31 cellular contexts compared by ENCODE assay signal in genomic region chr15:36885709-36886108, GRCh38.
DNase-seq lines count a peak whose midpoint lies in the region; ATAC-seq, FAIRE-seq and TF ChIP-seq lines count a peak whose summit lies in the region.
"Had no signal": no experiment of that assay in that cellular context is flagged by ENCODE, and none has a peak within 500 bp of the region (broad histone marks: within the 10 kb centered on the region; RNA-seq: fewer than 3 reads in every experiment).

No MANE protein-coding gene starts in this region.

- H3K36me3 Mint-ChIP-seq in astrocyte (ENCODE audit: low read depth, unreplicated experiment) (peaks cover 4% of the 10 kb centered on the region), neural crest cell (ENCODE audit: low read depth) (peaks cover 2% of the 10 kb centered on the region), natural killer cell (peaks cover 30% of the 10 kb centered on the region)

- TF ChIP-seq CTCF in astrocyte (IDR thresholded peaks at IDR 0.05; ENCODE audit: insufficient read depth, low read depth, low read length) (no peak), hepatocyte (IDR thresholded peaks at IDR 0.05; ENCODE audit: poor library complexity) (no peak), neural crest cell (conservative IDR thresholded peaks at IDR 0.05) (no peak), transverse colon (IDR thresholded peaks at IDR 0.05) (no peak), natural killer cell (IDR thresholded peaks at IDR 0.05) (no peak), suprapubic skin (IDR thresholded peaks at IDR 0.05) (no peak)

- ATAC-seq in natural killer cell = no peak
- ATAC-seq: activated T-cell treated with anti-CD3 and anti-CD28 coated beads, Interleukin-2, amount 50 U/mL, for 72 hours; heart left ventricle; left ventricle myocardium superior; natural killer cell treated with Interleukin-12 subunit alpha and Interleukin-12 subunit beta and Interleukin-15 and Interleukin-18, amount 100 ng/mL, for 72 hours had no signal

- H3K27ac Mint-ChIP-seq in astrocyte (ENCODE audit: unreplicated experiment) = no peak overlapping the region
- peak overlapping the region; percentile 94 for H3K27ac Mint-ChIP-seq in neural crest cell (ENCODE audit: unreplicated experiment)
- H3K27ac Mint-ChIP-seq in natural killer cell = no peak overlapping the region
- H3K27ac Mint-ChIP-seq: activated T-cell treated with anti-CD3 and anti-CD28 coated beads, Interleukin-2, amount 50 U/mL, for 72 hours; natural killer cell treated with Interleukin-12 subunit alpha and Interleukin-12 subunit beta and Interleukin-15 and Interleukin-18, amount 100 ng/mL, for 72 hours had no signal

- H3K27me3 Mint-ChIP-seq in astrocyte (ENCODE audit: low read depth, unreplicated experiment) (peaks cover 91% of the 10 kb centered on the region), neural crest cell (ENCODE audit: low read depth) (peaks cover 98% of the 10 kb centered on the region), natural killer cell (ENCODE audit: low read depth in 2 of 2) (peaks cover 79 to 90% of the 10 kb centered on the region in 2 donors)

- H3K9me3 ChIP-seq in astrocyte (ENCODE audit: insufficient read depth, low read depth, low read length) = no peaks in the 10 kb centered on the region
- no peaks in the 10 kb centered on the region for H3K9me3 ChIP-seq in hepatocyte (ENCODE audit: low read depth)
- H3K9me3 ChIP-seq in transverse colon = no peaks in the 10 kb centered on the region
- H3K9me3 ChIP-seq in suprapubic skin = no peaks in the 10 kb centered on the region
- H3K9me3 ChIP-seq: adrenal gland, breast epithelium, heart left ventricle, SJSA1 had no signal

- DNase-seq in astrocyte (ENCODE audit: low read depth) (no peak), hepatocyte (ENCODE audit: low spot score) (no peak), neural crest cell (ENCODE audit: low read depth, low spot score) (no peak), transverse colon (no peak), iPS-NIHi11 (ENCODE audit: low spot score) (no peak), natural killer cell (no peak), suprapubic skin (ENCODE audit: low spot score in 2 of 2) (no peak)
- DNase-seq: activated CD4-positive, alpha-beta T cell treated with anti-CD3 and anti-CD28 coated beads, Interleukin-2, amount 50 U/mL, for 4 hours; activated naive CD4-positive, alpha-beta T cell treated with Interleukin-2 at 50 U/mL for 16 hours; activated T-cell treated with anti-CD3 and anti-CD28 coated beads, Interleukin-2, amount 50 U/mL, for 72 hours; adrenal gland; COR-L47; DMS53; effector CD8-positive, alpha-beta T cell; H9; heart left ventricle; left ventricle myocardium superior; NCI-H1417 treated with DMSO at 0.1 percent for 48 hours; NCI-H2081; NCI-H2227 treated with DMSO at 0.1 percent for 48 hours; NCI-H526 treated with DMSO at 0.1 percent for 48 hours; stimulated activated CD4-positive, alpha-beta T cell treated with anti-CD3 and anti-CD28 coated beads, Interleukin-15, amount 100 ng/mL, for 24 hours; stimulated activated naive CD4-positive, alpha-beta T cell treated with Interleukin-2 at 50 U/mL for 16 hours; T-helper 1 cell; tibial artery had no signal

- H3K36me3 ChIP-seq in astrocyte (ENCODE audit: insufficient read depth, low read length) (no peaks in the 10 kb centered on the region), hepatocyte (replicated peaks; ENCODE audit: insufficient read depth, low read depth) (no peaks in the 10 kb centered on the region), transverse colon (no peaks in the 10 kb centered on the region), suprapubic skin (no peaks in the 10 kb centered on the region)
- H3K36me3 ChIP-seq: adrenal gland; BLaER1 treated with 17β-estradiol and CSF1 and Interleukin-3, amounts not matched to agents 10 nM and 100 nM; breast epithelium; SJSA1; tibial artery had no signal

- FAIRE-seq in astrocyte (lab: Jason Lieb, UNC) = no peak
- FAIRE-seq: colon had no signal

- in situ Hi-C loops in transverse colon (cut with MboI; ENCODE audit: low pct_ligation_motif_present in 1 of 4, low pct_unique_long_range_greater_than_20kb in 1 of 4, low sequenced_read_pairs in 3 of 4) = loop anchor here (10.0 to 25.0 kb wide), 3 partner anchors 219 to 1002 kb away; partner anchors contain the start of gene MEIS2 (in 4 of the 4)

- H3K79me2 ChIP-seq in astrocyte (ENCODE audit: insufficient read depth, low read length) (no peaks in the 10 kb centered on the region), hepatocyte (no peaks in the 10 kb centered on the region)

- no peak overlapping the region for H2AFZ ChIP-seq in astrocyte (ENCODE audit: low read depth, low read length)
- H2AFZ ChIP-seq in hepatocyte = no peak overlapping the region

- H3K9me3 Mint-ChIP-seq in astrocyte (ENCODE audit: unreplicated experiment) (peaks cover 5% of the 10 kb centered on the region), neural crest cell (no peaks in the 10 kb centered on the region), natural killer cell (peaks cover 0 to 2% of the 10 kb centered on the region in 2 donors)

- H3K4me1 Mint-ChIP-seq in astrocyte (ENCODE audit: low read depth, unreplicated experiment) (peaks cover 8% of the 10 kb centered on the region), neural crest cell (peaks cover 66% of the 10 kb centered on the region), natural killer cell (peaks cover 0 to 7% of the 10 kb centered on the region in 2 donors)

- TF ChIP-seq POLR2A in transverse colon (IDR thresholded peaks at IDR 0.05) (no peak), suprapubic skin (IDR thresholded peaks at IDR 0.05) (no peak)

- intact Hi-C loops in transverse colon (cut with DNase I; ENCODE audit: low total_unique reads) (loop anchor here (5.0 kb wide), 1 partner anchor 212 kb away; no protein-coding TSS in a partner anchor), natural killer cell (cut with micrococcal nuclease) (loop anchor here (10.0 kb wide), 1 partner anchor 219 kb away; the partner anchor contains the start of gene MEIS2)

- no peak overlapping the region for H3K4me3 Mint-ChIP-seq in astrocyte (ENCODE audit: unreplicated experiment)
- peak overlapping the region; percentile 93 for H3K4me3 Mint-ChIP-seq in neural crest cell
- H3K4me3 Mint-ChIP-seq in natural killer cell = no peak overlapping the region
- H3K4me3 Mint-ChIP-seq: activated T-cell treated with anti-CD3 and anti-CD28 coated beads, Interleukin-2, amount 50 U/mL, for 72 hours; natural killer cell treated with Interleukin-12 subunit alpha and Interleukin-12 subunit beta and Interleukin-15 and Interleukin-18, amount 100 ng/mL, for 72 hours had no signal

- peaks cover 4% of the 10 kb centered on the region for H4K20me1 ChIP-seq in astrocyte (ENCODE audit: insufficient read depth, low read length)
- no peaks in the 10 kb centered on the region for H4K20me1 ChIP-seq in hepatocyte (ENCODE audit: insufficient read depth, poor library complexity, severe bottlenecking)
- H4K20me1 ChIP-seq: BLaER1 treated with 17β-estradiol and CSF1 and Interleukin-3, amounts not matched to agents 10 nM and 100 nM had no signal

- no peak overlapping the region for H3K4me3 ChIP-seq in astrocyte (ENCODE audit: insufficient read depth, low read depth, low read length)
- no peak overlapping the region for H3K4me3 ChIP-seq in hepatocyte
- no peak overlapping the region for H3K4me3 ChIP-seq in transverse colon
- no peak overlapping the region for H3K4me3 ChIP-seq in suprapubic skin
- H3K4me3 ChIP-seq: adrenal gland; BLaER1 treated with 17β-estradiol and CSF1 and Interleukin-3, amounts not matched to agents 10 nM and 100 nM; breast epithelium; heart left ventricle; SJSA1; tibial artery had no signal

- H3K27ac ChIP-seq in astrocyte (ENCODE audit: low read depth, low read length) = no peak overlapping the region
- H3K27ac ChIP-seq in hepatocyte = peak overlapping the region; percentile 19
- H3K27ac ChIP-seq in transverse colon = peak overlapping the region; percentile 42 to 83 (median 71)
- H3K27ac ChIP-seq in suprapubic skin = no peak overlapping the region
- H3K27ac ChIP-seq: adrenal gland; BLaER1 treated with 17β-estradiol and CSF1 and Interleukin-3, amounts not matched to agents 10 nM and 100 nM; breast epithelium; KMS-11; SJSA1; tibial artery had no signal

- H3K4me2 ChIP-seq in astrocyte (ENCODE audit: low read length) = peak overlapping the region; percentile 89
- H3K4me2 ChIP-seq in hepatocyte = no peak overlapping the region
- H3K4me2 ChIP-seq: BLaER1 treated with 17β-estradiol and CSF1 and Interleukin-3, amounts not matched to agents 10 nM and 100 nM; KMS-11 had no signal

- peaks cover 22% of the 10 kb centered on the region for H3K4me1 ChIP-seq in astrocyte (ENCODE audit: insufficient read depth, low read length)
- H3K4me1 ChIP-seq in hepatocyte (ENCODE audit: insufficient read depth) = no peaks in the 10 kb centered on the region
- H3K4me1 ChIP-seq in transverse colon = peaks cover 0 to 10% (median 2%) of the 10 kb centered on the region in 4 donors
- peaks cover 39% of the 10 kb centered on the region for H3K4me1 ChIP-seq in suprapubic skin
- H3K4me1 ChIP-seq: BLaER1 treated with 17β-estradiol and CSF1 and Interleukin-3, amounts not matched to agents 10 nM and 100 nM; SJSA1 had no signal

- WGBS in hepatocyte (ENCODE audit: low lambda C conversion rate, missing lambda C conversion rate) = 33% methylated on average over 2 of the region's 2 CpGs
- WGBS in transverse colon (ENCODE audit: low coverage in 1 of 2), 2 donors = 24 to 50% methylated on average over 1 to 2 of the region's 2 CpGs
- 72% methylated on average over 2 of the region's 2 CpGs for WGBS in suprapubic skin

- H3K9me2 ChIP-seq in hepatocyte (replicated peaks; ENCODE audit: insufficient read depth) = no peaks in the 10 kb centered on the region

- peaks cover 74% of the 10 kb centered on the region for H3K27me3 ChIP-seq in astrocyte (ENCODE audit: insufficient read depth, low read length)
- H3K27me3 ChIP-seq in hepatocyte = peaks cover 86% of the 10 kb centered on the region
- peaks cover 99% of the 10 kb centered on the region for H3K27me3 ChIP-seq in transverse colon
- H3K27me3 ChIP-seq in suprapubic skin = peaks cover 73% of the 10 kb centered on the region

- no peak overlapping the region for H3K9ac ChIP-seq in astrocyte (ENCODE audit: low read length)
- H3K9ac ChIP-seq: BLaER1 treated with 17β-estradiol and CSF1 and Interleukin-3, amounts not matched to agents 10 nM and 100 nM; KMS-11 had no signal

- no peak for TF ChIP-seq EP300 in transverse colon (IDR thresholded peaks at IDR 0.05; ENCODE audit: low read depth)
- no peak for TF ChIP-seq EP300 in suprapubic skin (IDR thresholded peaks at IDR 0.05)

Comparison
In these comparisons a context has a peak if more than half of its experiments do, and no peak if none do; other contexts are left out.
1. H3K27ac ChIP-seq: peak in hepatocyte (single experiment) and transverse colon (4 of 4); none in astrocyte (single experiment) and suprapubic skin (single experiment).